Comparison of ENCODE assay signal across 1 cellular context in the genomic region with DNA sequence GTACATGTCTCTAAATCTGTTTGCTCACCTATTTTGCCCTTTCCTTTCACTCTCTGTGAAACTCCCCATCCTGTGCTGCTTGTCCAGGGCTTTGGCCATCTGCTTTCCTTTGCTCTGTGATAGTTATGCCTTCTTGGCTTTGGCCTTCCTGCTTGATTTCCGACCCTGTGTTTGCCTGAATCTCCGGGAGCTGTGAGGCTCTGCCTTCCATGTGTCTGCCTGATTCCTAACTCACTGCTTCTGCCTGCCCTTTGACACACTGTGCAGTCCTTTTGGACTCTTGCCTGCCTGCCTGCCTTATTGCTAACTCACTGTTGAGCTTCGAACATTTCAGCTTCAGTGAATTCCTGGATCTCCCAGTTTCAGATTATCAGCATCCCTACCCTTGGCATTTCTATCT.
TF ChIP-seq lines count a peak whose summit lies in the region.

No MANE protein-coding gene starts in this region.

TF ChIP-seq in GM23338, 12 proteins besides CTCF, POLR2A, EP300 and RAD21 (continued from another document):
- TF ChIP-seq, protein P1, sequence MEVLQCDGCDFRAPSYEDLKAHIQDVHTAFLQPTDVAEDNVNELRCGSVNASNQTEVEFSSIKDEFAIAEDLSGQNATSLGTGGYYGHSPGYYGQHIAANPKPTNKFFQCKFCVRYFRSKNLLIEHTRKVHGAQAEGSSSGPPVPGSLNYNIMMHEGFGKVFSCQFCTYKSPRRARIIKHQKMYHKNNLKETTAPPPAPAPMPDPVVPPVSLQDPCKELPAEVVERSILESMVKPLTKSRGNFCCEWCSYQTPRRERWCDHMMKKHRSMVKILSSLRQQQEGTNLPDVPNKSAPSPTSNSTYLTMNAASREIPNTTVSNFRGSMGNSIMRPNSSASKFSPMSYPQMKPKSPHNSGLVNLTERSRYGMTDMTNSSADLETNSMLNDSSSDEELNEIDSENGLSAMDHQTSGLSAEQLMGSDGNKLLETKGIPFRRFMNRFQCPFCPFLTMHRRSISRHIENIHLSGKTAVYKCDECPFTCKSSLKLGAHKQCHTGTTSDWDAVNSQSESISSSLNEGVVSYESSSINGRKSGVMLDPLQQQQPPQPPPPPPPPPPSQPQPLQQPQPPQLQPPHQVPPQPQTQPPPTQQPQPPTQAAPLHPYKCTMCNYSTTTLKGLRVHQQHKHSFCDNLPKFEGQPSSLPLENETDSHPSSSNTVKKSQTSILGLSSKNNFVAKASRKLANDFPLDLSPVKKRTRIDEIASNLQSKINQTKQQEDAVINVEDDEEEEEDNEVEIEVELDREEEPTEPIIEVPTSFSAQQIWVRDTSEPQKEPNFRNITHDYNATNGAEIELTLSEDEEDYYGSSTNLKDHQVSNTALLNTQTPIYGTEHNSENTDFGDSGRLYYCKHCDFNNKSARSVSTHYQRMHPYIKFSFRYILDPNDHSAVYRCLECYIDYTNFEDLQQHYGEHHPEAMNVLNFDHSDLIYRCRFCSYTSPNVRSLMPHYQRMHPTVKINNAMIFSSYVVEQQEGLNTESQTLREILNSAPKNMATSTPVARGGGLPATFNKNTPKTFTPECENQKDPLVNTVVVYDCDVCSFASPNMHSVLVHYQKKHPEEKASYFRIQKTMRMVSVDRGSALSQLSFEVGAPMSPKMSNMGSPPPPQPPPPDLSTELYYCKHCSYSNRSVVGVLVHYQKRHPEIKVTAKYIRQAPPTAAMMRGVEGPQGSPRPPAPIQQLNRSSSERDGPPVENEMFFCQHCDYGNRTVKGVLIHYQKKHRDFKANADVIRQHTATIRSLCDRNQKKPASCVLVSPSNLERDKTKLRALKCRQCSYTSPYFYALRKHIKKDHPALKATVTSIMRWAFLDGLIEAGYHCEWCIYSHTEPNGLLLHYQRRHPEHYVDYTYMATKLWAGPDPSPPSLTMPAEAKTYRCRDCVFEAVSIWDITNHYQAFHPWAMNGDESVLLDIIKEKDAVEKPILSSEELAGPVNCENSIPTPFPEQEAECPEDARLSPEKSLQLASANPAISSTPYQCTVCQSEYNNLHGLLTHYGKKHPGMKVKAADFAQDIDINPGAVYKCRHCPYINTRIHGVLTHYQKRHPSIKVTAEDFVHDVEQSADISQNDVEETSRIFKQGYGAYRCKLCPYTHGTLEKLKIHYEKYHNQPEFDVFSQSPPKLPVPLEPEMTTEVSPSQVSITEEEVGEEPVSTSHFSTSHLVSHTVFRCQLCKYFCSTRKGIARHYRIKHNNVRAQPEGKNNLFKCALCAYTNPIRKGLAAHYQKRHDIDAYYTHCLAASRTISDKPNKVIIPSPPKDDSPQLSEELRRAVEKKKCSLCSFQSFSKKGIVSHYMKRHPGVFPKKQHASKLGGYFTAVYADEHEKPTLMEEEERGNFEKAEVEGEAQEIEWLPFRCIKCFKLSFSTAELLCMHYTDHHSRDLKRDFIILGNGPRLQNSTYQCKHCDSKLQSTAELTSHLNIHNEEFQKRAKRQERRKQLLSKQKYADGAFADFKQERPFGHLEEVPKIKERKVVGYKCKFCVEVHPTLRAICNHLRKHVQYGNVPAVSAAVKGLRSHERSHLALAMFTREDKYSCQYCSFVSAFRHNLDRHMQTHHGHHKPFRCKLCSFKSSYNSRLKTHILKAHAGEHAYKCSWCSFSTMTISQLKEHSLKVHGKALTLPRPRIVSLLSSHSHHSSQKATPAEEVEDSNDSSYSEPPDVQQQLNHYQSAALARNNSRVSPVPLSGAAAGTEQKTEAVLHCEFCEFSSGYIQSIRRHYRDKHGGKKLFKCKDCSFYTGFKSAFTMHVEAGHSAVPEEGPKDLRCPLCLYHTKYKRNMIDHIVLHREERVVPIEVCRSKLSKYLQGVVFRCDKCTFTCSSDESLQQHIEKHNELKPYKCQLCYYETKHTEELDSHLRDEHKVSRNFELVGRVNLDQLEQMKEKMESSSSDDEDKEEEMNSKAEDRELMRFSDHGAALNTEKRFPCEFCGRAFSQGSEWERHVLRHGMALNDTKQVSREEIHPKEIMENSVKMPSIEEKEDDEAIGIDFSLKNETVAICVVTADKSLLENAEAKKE (CRISPR knock-in tag; IDR thresholded peaks at IDR 0.05), result no peak
